In genomic region chr7:132464740-132465139, GRCh38 we compare ENCODE assay signal across 15 cellular contexts.
DNase-seq lines count a peak whose midpoint lies in the region; ATAC-seq, FAIRE-seq and TF ChIP-seq lines count a peak whose summit lies in the region.
"Had no signal": no experiment of that assay in that cellular context is flagged by ENCODE, and none has a peak within 500 bp of the region (broad histone marks: within the 10 kb centered on the region; RNA-seq: fewer than 3 reads in every experiment).

No MANE protein-coding gene starts in this region.

- H3K4me3 ChIP-seq in bronchial epithelial cell (ENCODE audit: low read depth, low read length) (no peak overlapping the region), left ventricle myocardium inferior (peak overlapping the region; percentile 14), Peyer's patch (no peak overlapping the region)
- H3K4me3 ChIP-seq: gastrocnemius medialis had no signal

- intact Hi-C loops in left ventricle myocardium inferior (cut with micrococcal nuclease), result no loop called here

- ATAC-seq in activated T-cell treated with anti-CD3 and anti-CD28 coated beads, Interleukin-2, amount 50 U/mL, for 72 hours (replicated peaks in 1 of 2), result no peak
- ATAC-seq: activated CD4-positive, CD25-positive, alpha-beta regulatory T cell treated with anti-CD3 and anti-CD28 coated beads, Interleukin-2, amount 50 U/mL, for 24 hours; gastrocnemius medialis; HCT116; naive thymus-derived CD4-positive, alpha-beta T cell had no signal

- no peaks in the 10 kb centered on the region for H3K36me3 ChIP-seq in bronchial epithelial cell (ENCODE audit: control insufficient read depth, insufficient read depth, low read length)
- H3K36me3 ChIP-seq in left ventricle myocardium inferior, result no peaks in the 10 kb centered on the region
- H3K36me3 ChIP-seq in Peyer's patch, result no peaks in the 10 kb centered on the region
- H3K36me3 ChIP-seq: gastrocnemius medialis had no signal

- H3K27me3 ChIP-seq in bronchial epithelial cell (ENCODE audit: control insufficient read depth, insufficient read depth, low read length) (no peaks in the 10 kb centered on the region), left ventricle myocardium inferior (ENCODE audit: low read depth) (no peaks in the 10 kb centered on the region), Peyer's patch (no peaks in the 10 kb centered on the region)
- H3K27me3 ChIP-seq: gastrocnemius medialis had no signal

- no peaks in the 10 kb centered on the region for H3K9me3 Mint-ChIP-seq in activated T-cell treated with anti-CD3 and anti-CD28 coated beads, Interleukin-2, amount 50 U/mL, for 72 hours
- H3K9me3 Mint-ChIP-seq: stimulated activated naive CD8-positive, alpha-beta T cell treated with anti-CD3 and anti-CD28 coated beads, Interleukin-15, Interleukin-2, amounts not matched to agents 100 ng/mL and 50 ng/mL, for 24 hours had no signal

- peaks cover 32% of the 10 kb centered on the region for H3K4me1 Mint-ChIP-seq in activated T-cell treated with anti-CD3 and anti-CD28 coated beads, Interleukin-2, amount 50 U/mL, for 72 hours (ENCODE audit: low read depth)

- no peak overlapping the region for H3K4me3 Mint-ChIP-seq in activated T-cell treated with anti-CD3 and anti-CD28 coated beads, Interleukin-2, amount 50 U/mL, for 72 hours
- H3K4me3 Mint-ChIP-seq: naive thymus-derived CD4-positive, alpha-beta T cell; stimulated activated naive CD8-positive, alpha-beta T cell treated with anti-CD3 and anti-CD28 coated beads, Interleukin-15, Interleukin-2, amounts not matched to agents 100 ng/mL and 50 ng/mL, for 24 hours had no signal

- TF ChIP-seq CTCF in bronchial epithelial cell (IDR thresholded peaks at IDR 0.05; ENCODE audit: insufficient read depth, low read length, severe bottlenecking) (no peak), left ventricle myocardium inferior (IDR thresholded peaks at IDR 0.05; ENCODE audit: borderline replicate concordance) (no peak), Peyer's patch (IDR thresholded peaks at IDR 0.05) (no peak)

- no peak overlapping the region for H3K27ac Mint-ChIP-seq in activated T-cell treated with anti-CD3 and anti-CD28 coated beads, Interleukin-2, amount 50 U/mL, for 72 hours
- H3K27ac Mint-ChIP-seq: stimulated activated naive CD8-positive, alpha-beta T cell treated with anti-CD3 and anti-CD28 coated beads, Interleukin-15, Interleukin-2, amounts not matched to agents 100 ng/mL and 50 ng/mL, for 24 hours had no signal

- no peak for FAIRE-seq in bronchial epithelial cell (lab: Jason Lieb, UNC)

- H3K36me3 Mint-ChIP-seq in activated T-cell treated with anti-CD3 and anti-CD28 coated beads, Interleukin-2, amount 50 U/mL, for 72 hours (ENCODE audit: insufficient read depth in 2 of 2), result no peaks in the 10 kb centered on the region

- H3K4me1 ChIP-seq in left ventricle myocardium inferior (peaks cover 34% of the 10 kb centered on the region), Peyer's patch (no peaks in the 10 kb centered on the region)
- H3K4me1 ChIP-seq: gastrocnemius medialis had no signal

- H3K27ac ChIP-seq in left ventricle myocardium inferior (replicated peaks) (peak overlapping the region; percentile 67), Peyer's patch (no peak overlapping the region)
- H3K27ac ChIP-seq: 22Rv1, gastrocnemius medialis had no signal

- no peaks in the 10 kb centered on the region for H3K27me3 Mint-ChIP-seq in activated T-cell treated with anti-CD3 and anti-CD28 coated beads, Interleukin-2, amount 50 U/mL, for 72 hours (ENCODE audit: low read depth)
- H3K27me3 Mint-ChIP-seq: stimulated activated naive CD8-positive, alpha-beta T cell treated with anti-CD3 and anti-CD28 coated beads, Interleukin-15, Interleukin-2, amounts not matched to agents 100 ng/mL and 50 ng/mL, for 24 hours had no signal

- no peak for TF ChIP-seq POLR2A in Peyer's patch (IDR thresholded peaks at IDR 0.05)

- DNase-seq in NCI-H2196 (lab: John Stamatoyannopoulos, UW; ENCODE audit: unreplicated experiment) (peak; percentile 4), NCI-H2196 treated with DMSO at 0.1 percent for 48 hours (lab: John Stamatoyannopoulos, UW; ENCODE audit: unreplicated experiment) (no peak), bronchial epithelial cell (ENCODE audit: low read depth) (peak; percentile 44), left ventricle myocardium inferior (peak; percentile 54), NCI-H524 (lab: John Stamatoyannopoulos, UW) (no peak), Peyer's patch (no peak), globus pallidus (ENCODE audit: low spot score) (no peak)
- no peak for DNase-seq in activated T-cell treated with anti-CD3 and anti-CD28 coated beads, Interleukin-2, amount 50 U/mL, for 72 hours
- DNase-seq: gastrocnemius medialis; naive thymus-derived CD4-positive, alpha-beta T cell; NCI-H187 treated with DMSO at 0.1 percent for 48 hours had no signal

- H3K9me3 ChIP-seq in left ventricle myocardium inferior (replicated peaks) (no peaks in the 10 kb centered on the region), Peyer's patch (no peaks in the 10 kb centered on the region)
- H3K9me3 ChIP-seq: gastrocnemius medialis had no signal

Comparison
In these comparisons a context has a peak if more than half of its experiments do, and no peak if none do; other contexts are left out.
1. DNase-seq: peak in NCI-H2196 (single experiment), bronchial epithelial cell (single experiment) and left ventricle myocardium inferior (single experiment); none in NCI-H2196 treated with DMSO at 0.1 percent for 48 hours (single experiment), NCI-H524 (0 of 2), activated T-cell treated with anti-CD3 and anti-CD28 coated beads, Interleukin-2, amount 50 U/mL, for 72 hours (0 of 2), Peyer's patch (0 of 3) and globus pallidus (single experiment).